20 cellular contexts compared by ENCODE assay signal in the genomic region with DNA sequence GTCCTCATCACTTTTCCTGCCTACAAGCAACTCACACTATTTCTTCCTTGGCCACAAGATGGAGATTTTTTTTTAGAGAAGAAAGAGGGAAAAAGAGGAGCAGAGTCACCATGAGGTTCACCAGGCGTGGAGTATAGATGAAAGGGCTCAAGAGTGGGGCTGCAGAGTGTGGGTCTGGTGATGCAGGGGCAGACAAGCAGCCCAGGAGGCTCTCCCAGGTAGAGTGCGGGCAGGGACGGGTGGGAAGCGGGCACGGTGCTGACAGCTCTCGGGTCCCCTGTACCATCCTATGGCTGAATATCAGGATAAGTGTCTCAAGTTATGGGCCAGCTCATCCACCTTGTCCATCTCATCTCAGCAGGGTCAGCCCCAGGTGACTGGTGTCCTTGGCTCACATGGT.
DNase-seq lines count a peak whose midpoint lies in the region; ATAC-seq and TF ChIP-seq lines count a peak whose summit lies in the region.
"Had no signal": no experiment of that assay in that cellular context is flagged by ENCODE, and none has a peak within 500 bp of the region (broad histone marks: within the 10 kb centered on the region; RNA-seq: fewer than 3 reads in every experiment).

No MANE protein-coding gene starts in this region.

- H3K4me3 ChIP-seq in coronary artery = no peak overlapping the region
- H3K4me3 ChIP-seq in neural progenitor cell = no peak overlapping the region
- H3K4me3 ChIP-seq: GM12878, GM23338 had no signal

- no peaks in the 10 kb centered on the region for H3K79me1 ChIP-seq in H9 (ENCODE audit: insufficient read depth, low read depth, low read length, poor library complexity, severe bottlenecking)

- H2BK5ac ChIP-seq in H9 (ENCODE audit: insufficient read length, low read length) = no peak overlapping the region

- no peak overlapping the region for H3K9ac ChIP-seq in H9 (ENCODE audit: extremely low read depth, insufficient read length, low read length)
- no peak overlapping the region for H3K9ac ChIP-seq in neural progenitor cell

- H3K4me1 Mint-ChIP-seq in H9 = peaks cover 3 to 6% of the 10 kb centered on the region in 2 experiments; a peak in 2 of 4 replicates
- H3K4me1 Mint-ChIP-seq in neural progenitor cell = peaks cover 24% of the 10 kb centered on the region
- H3K4me1 Mint-ChIP-seq in CD14-positive monocyte = no peaks in the 10 kb centered on the region
- H3K4me1 Mint-ChIP-seq: IgD-negative memory B cell had no signal

- H2BK15ac ChIP-seq in H9 (ENCODE audit: low read depth, low read length) = no peak overlapping the region

- H2AFZ ChIP-seq in H9 (ENCODE audit: low read length) (no peak overlapping the region), neural progenitor cell (replicated peaks) (no peak overlapping the region)
- H2AFZ ChIP-seq: GM23338 had no signal

- H3K18ac ChIP-seq in H9 (ENCODE audit: insufficient read length, low read depth, low read length) = no peak overlapping the region

- H3K4me2 ChIP-seq in H9 (ENCODE audit: insufficient read depth, insufficient read length, low read length) = no peak overlapping the region
- H3K4me2 ChIP-seq in neural progenitor cell = no peak overlapping the region
- H3K4me2 ChIP-seq: GM23338 had no signal

- no peak for DNase-seq in H9
- peak; percentile 47 for DNase-seq in coronary artery (ENCODE audit: low spot score)
- DNase-seq in neural progenitor cell (ENCODE audit: low spot score) = no peak
- no peak for DNase-seq in NCI-H748 treated with DMSO at 0.1 percent for 48 hours (lab: John Stamatoyannopoulos, UW)
- no peak for DNase-seq in DMS 273 treated with DMSO at 0.1 percent for 48 hours (lab: John Stamatoyannopoulos, UW)
- no peak for DNase-seq in CD14-positive monocyte (ENCODE audit: low spot score)
- DNase-seq: AML-193; CD4-positive, alpha-beta memory T cell; DMS53; DND-41; EL; HFFc6; KBM-7 had no signal

- no peak for ATAC-seq in GM21447 (IDR thresholded peaks at IDR 0.05; ENCODE audit: unreplicated experiment)
- ATAC-seq: GM12878, GM23338, HCT116, HepG2 had no signal

- no peak overlapping the region for H2BK120ac ChIP-seq in H9 (ENCODE audit: low read depth, low read length, poor library complexity, severe bottlenecking)

- no peak overlapping the region for H3K14ac ChIP-seq in H9 (ENCODE audit: insufficient read depth, low read length)

- no peak overlapping the region for H3T11ph ChIP-seq in H9 (ENCODE audit: low read length)

- H3K27ac Mint-ChIP-seq in H9 (peak overlapping the region in 1 of 3 experiments; percentile 88; a peak in 1 of 7 replicates), neural progenitor cell (peak overlapping the region; percentile 51), CD14-positive monocyte (no peak overlapping the region)
- H3K27ac Mint-ChIP-seq: CD4-positive, alpha-beta memory T cell; GM23338; HFFc6; IgD-negative memory B cell had no signal

- no peaks in the 10 kb centered on the region for H3K23me2 ChIP-seq in H9 (ENCODE audit: insufficient read length, low read depth, low read length, poor library complexity, severe bottlenecking)

- H3K56ac ChIP-seq in H9 (ENCODE audit: insufficient read length, low read depth, low read length) = no peak overlapping the region

- no peak overlapping the region for H2AK5ac ChIP-seq in H9 (ENCODE audit: insufficient read length, low read length)

- H2BK20ac ChIP-seq in H9 (ENCODE audit: low read depth, low read length, poor library complexity, severe bottlenecking) = no peak overlapping the region

- no CpG with 5 or more reads among the region's 6 CpGs for WGBS in H9 (ENCODE audit: extremely low coverage, insufficient read length, low lambda C conversion rate)

- no peak overlapping the region for H3K4me3 Mint-ChIP-seq in H9
- no peak overlapping the region for H3K4me3 Mint-ChIP-seq in neural progenitor cell
- no peak overlapping the region for H3K4me3 Mint-ChIP-seq in CD14-positive monocyte
- H3K4me3 Mint-ChIP-seq: CD4-positive, alpha-beta memory T cell; GM23338; HFFc6; IgD-negative memory B cell had no signal

- H3F3A ChIP-seq in neural progenitor cell (ENCODE audit: low read depth) = no peaks in the 10 kb centered on the region

- TF ChIP-seq CTCF in H9 (conservative IDR thresholded peaks at IDR 0.05) = 0 out of 3 replicates have a peak, but pooled peaks have one; percentile 16
- TF ChIP-seq CTCF in coronary artery (IDR thresholded peaks at IDR 0.05) = no peak
- TF ChIP-seq CTCF in neural progenitor cell (IDR thresholded peaks at IDR 0.05) = no peak
- TF ChIP-seq CTCF in CD14-positive monocyte (IDR thresholded peaks at IDR 0.05) = no peak

- H3K27me3 Mint-ChIP-seq in H9 (ENCODE audit: low read depth) = peaks cover 43% of the 10 kb centered on the region
- peaks cover 8% of the 10 kb centered on the region for H3K27me3 Mint-ChIP-seq in neural progenitor cell (ENCODE audit: insufficient read depth, low read depth)
- H3K27me3 Mint-ChIP-seq in CD14-positive monocyte (ENCODE audit: low read depth in 3 of 3) = peaks cover 0 to 7% (median 3%) of the 10 kb centered on the region in 3 donors

- H3K23ac ChIP-seq in H9 (ENCODE audit: insufficient read length, low read depth, low read length) = no peak overlapping the region

- no peak overlapping the region for H3K4ac ChIP-seq in H9 (ENCODE audit: low read depth, low read length)

- H3K9me3 ChIP-seq in H9 (ENCODE audit: control insufficient read depth, low read depth, low read length) = no peaks in the 10 kb centered on the region
- H3K9me3 ChIP-seq in neural progenitor cell (ENCODE audit: low read depth) = peaks cover 6% of the 10 kb centered on the region

- H3K36me3 Mint-ChIP-seq in H9 (ENCODE audit: insufficient read depth in 1 of 3, low read depth in 3 of 3) (peaks cover 0 to 13% (median 0%) of the 10 kb centered on the region in 3 experiments; a peak in 2 of 7 replicates), neural progenitor cell (no peaks in the 10 kb centered on the region), CD14-positive monocyte (no peaks in the 10 kb centered on the region)
- H3K36me3 Mint-ChIP-seq: CD4-positive, alpha-beta memory T cell; IgD-negative memory B cell had no signal

- H4K91ac ChIP-seq in H9 (ENCODE audit: insufficient read length, low read depth, low read length) = no peak overlapping the region

- intact Hi-C loops in CD14-positive monocyte (cut with micrococcal nuclease) = no loop called here

- no peak overlapping the region for H2BK12ac ChIP-seq in H9 (ENCODE audit: insufficient read length, low read depth, low read length)

- no peaks in the 10 kb centered on the region for H3K36me3 ChIP-seq in neural progenitor cell

- H4K8ac ChIP-seq in H9 (replicated peaks; ENCODE audit: insufficient read length, low read depth, low read length) = no peak overlapping the region

- H3K27me3 ChIP-seq in H9 (ENCODE audit: insufficient read depth, low read length) (no peaks in the 10 kb centered on the region; the same call in 1 of the 2 replicates), neural progenitor cell (no peaks in the 10 kb centered on the region)

- H4K20me1 ChIP-seq in H9 (ENCODE audit: control insufficient read depth, insufficient read depth, insufficient read length) = no peaks in the 10 kb centered on the region
- no peaks in the 10 kb centered on the region for H4K20me1 ChIP-seq in neural progenitor cell (ENCODE audit: low read depth)

- H3K9me3 Mint-ChIP-seq in H9 (peaks cover 9 to 10% of the 10 kb centered on the region in 2 experiments), neural progenitor cell (peaks cover 15% of the 10 kb centered on the region), CD14-positive monocyte (peaks cover 6 to 24% (median 16%) of the 10 kb centered on the region in 7 donors)

- H3K79me2 ChIP-seq in H9 (ENCODE audit: insufficient read depth, low read length) (no peaks in the 10 kb centered on the region), neural progenitor cell (ENCODE audit: low read depth) (no peaks in the 10 kb centered on the region)

- H3K27ac ChIP-seq in H9 (ENCODE audit: insufficient read length, low read depth, low read length) (no peak overlapping the region), coronary artery (no peak overlapping the region), neural progenitor cell (no peak overlapping the region)
- H3K27ac ChIP-seq: C4-2B had no signal

- H3K4me1 ChIP-seq in H9 (ENCODE audit: insufficient read depth, low read length) = no peaks in the 10 kb centered on the region
- peaks cover 9% of the 10 kb centered on the region for H3K4me1 ChIP-seq in neural progenitor cell

- H4K5ac ChIP-seq in H9 (ENCODE audit: insufficient read length, low read depth, low read length) = no peak overlapping the region
